In genomic region chr15:60390231-60390630, GRCh38 we compare ENCODE assay signal across 8 cellular contexts. TPM values are rescaled to one million over a fixed set of nuclear protein-coding genes. Genes with fewer than 3 reads are reported as not detected.
DNase-seq lines count a peak whose midpoint lies in the region; TF ChIP-seq lines count a peak whose summit lies in the region.

No MANE protein-coding gene starts in this region.

- DNase-seq in EL = peak; percentile 44
- no peak for DNase-seq in activated T-helper 1 cell treated with anti-CD3 and anti-CD28 coated beads, Interleukin-12 subunit alpha, Interleukin-12 subunit beta, Interleukin-2, Interleukin-4 antibody, amounts not matched to agents 30 ng/mL and 10 ng/mL and 1 ng/mL, durations not matched to agents 14 hours and 24 hours and 36 hours (ENCODE audit: low spot score)
- DNase-seq in fibroblast of pulmonary artery (ENCODE audit: low read depth) = no peak
- DNase-seq in anterior cingulate cortex (lab: John Stamatoyannopoulos, UW) = no peak
- DNase-seq in NCI-H187 treated with DMSO at 0.1 percent for 48 hours (lab: John Stamatoyannopoulos, UW) = no peak
- DNase-seq in OCI-LY7 (ENCODE audit: low spot score) = no peak
- DNase-seq in nucleus accumbens (lab: John Stamatoyannopoulos, UW) = no peak

- H3K4me1 ChIP-seq in skeletal muscle tissue (ENCODE audit: control insufficient read depth in 3 of 3, insufficient read depth in 3 of 3, low read length in 3 of 3) (peaks cover 57 to 80% (median 69%) of the 10 kb centered on the region in 3 donors), OCI-LY7 (ENCODE audit: insufficient read depth, low read length, poor library complexity, severe bottlenecking) (no peaks in the 10 kb centered on the region)

- no peaks in the 10 kb centered on the region for H3K9me3 Mint-ChIP-seq in activated T-helper 1 cell treated with anti-CD3 and anti-CD28 coated beads, Interleukin-12 subunit alpha, Interleukin-12 subunit beta, Interleukin-2, Interleukin-4 antibody, amounts not matched to agents 30 ng/mL and 10 ng/mL and 1 ng/mL, durations not matched to agents 14 hours and 24 hours and 36 hours

- intact Hi-C loops in activated T-helper 1 cell treated with anti-CD3 and anti-CD28 coated beads, Interleukin-12 subunit alpha, Interleukin-12 subunit beta, Interleukin-2, Interleukin-4 antibody, amounts not matched to agents 30 ng/mL and 10 ng/mL and 1 ng/mL, durations not matched to agents 14 hours and 24 hours and 36 hours (cut with micrococcal nuclease) = loop anchor here (10.0 kb wide), 3 partner anchors 265 to 595 kb away; no protein-coding TSS in a partner anchor
- intact Hi-C loops in OCI-LY7 (cut with micrococcal nuclease; ENCODE audit: unreplicated experiment) = no loop called here

- H3K4me2 ChIP-seq in OCI-LY7 (ENCODE audit: low read length) = no peak overlapping the region

- BruUV-seq in OCI-LY7 (replicated peaks; lab: Mats Ljungman, UMichigan) = no TSS peak

- CTCF ChIA-PET in OCI-LY7 (lab: Charles Lee; ENCODE audit: unreplicated experiment) = no interaction called here

- H3K4me3 Mint-ChIP-seq in activated T-helper 1 cell treated with anti-CD3 and anti-CD28 coated beads, Interleukin-12 subunit alpha, Interleukin-12 subunit beta, Interleukin-2, Interleukin-4 antibody, amounts not matched to agents 30 ng/mL and 10 ng/mL and 1 ng/mL, durations not matched to agents 14 hours and 24 hours and 36 hours = peak overlapping the region; percentile 34

- no peaks in the 10 kb centered on the region for H3K27me3 ChIP-seq in skeletal muscle tissue (ENCODE audit: control insufficient read depth in 3 of 3, insufficient read depth in 3 of 3, low read length in 3 of 3)

- TF ChIP-seq CTCF in fibroblast of pulmonary artery (IDR thresholded peaks at IDR 0.05; ENCODE audit: low read length, missing control alignments) (no peak), OCI-LY7 (conservative IDR thresholded peaks at IDR 0.05; ENCODE audit: low read length) (no peak)

- H3K27ac ChIP-seq in skeletal muscle tissue (ENCODE audit: low read depth, low read length) = peak overlapping the region; percentile 96
- H3K27ac ChIP-seq in OCI-LY7 (ENCODE audit: low read depth, low read length, poor library complexity, severe bottlenecking) = no peak overlapping the region

- H3K9me3 ChIP-seq in skeletal muscle tissue (ENCODE audit: control insufficient read depth in 3 of 3, low read length in 3 of 3) (no peaks in the 10 kb centered on the region), OCI-LY7 (ENCODE audit: low read length) (no peaks in the 10 kb centered on the region)

- peaks cover 0 to 1% (median 0%) of the 10 kb centered on the region in 3 donors for H3K36me3 ChIP-seq in skeletal muscle tissue (ENCODE audit: control insufficient read depth in 3 of 3, insufficient read depth in 3 of 3, low read length in 3 of 3)
- no peaks in the 10 kb centered on the region for H3K36me3 ChIP-seq in OCI-LY7 (ENCODE audit: insufficient read depth, low read length)

- H2AFZ ChIP-seq in OCI-LY7 (ENCODE audit: low read length) = no peak overlapping the region

- peak overlapping the region; percentile 34 for H3K4me3 ChIP-seq in fibroblast of pulmonary artery (replicated peaks; ENCODE audit: low read depth, low read length)
- H3K4me3 ChIP-seq in skeletal muscle tissue (ENCODE audit: low read length in 3 of 3) = peak overlapping the region in 1 of 3 donors; percentile 8
- no peak overlapping the region for H3K4me3 ChIP-seq in OCI-LY7 (ENCODE audit: low read depth, low read length, poor library complexity, severe bottlenecking)

- H4K20me1 ChIP-seq in OCI-LY7 (ENCODE audit: insufficient read depth, low read length) = no peaks in the 10 kb centered on the region

- no peaks in the 10 kb centered on the region for H3K79me2 ChIP-seq in OCI-LY7 (ENCODE audit: insufficient read depth, low read depth, low read length)

- no peaks in the 10 kb centered on the region for H3K9me2 ChIP-seq in OCI-LY7 (ENCODE audit: insufficient read depth, low read length)

- no peak overlapping the region for H3K9ac ChIP-seq in skeletal muscle tissue (ENCODE audit: low read depth in 1 of 3, low read length in 3 of 3)

- no peaks in the 10 kb centered on the region for H3K27me3 Mint-ChIP-seq in activated T-helper 1 cell treated with anti-CD3 and anti-CD28 coated beads, Interleukin-12 subunit alpha, Interleukin-12 subunit beta, Interleukin-2, Interleukin-4 antibody, amounts not matched to agents 30 ng/mL and 10 ng/mL and 1 ng/mL, durations not matched to agents 14 hours and 24 hours and 36 hours (ENCODE audit: insufficient read depth)

- H3K36me3 Mint-ChIP-seq in activated T-helper 1 cell treated with anti-CD3 and anti-CD28 coated beads, Interleukin-12 subunit alpha, Interleukin-12 subunit beta, Interleukin-2, Interleukin-4 antibody, amounts not matched to agents 30 ng/mL and 10 ng/mL and 1 ng/mL, durations not matched to agents 14 hours and 24 hours and 36 hours (ENCODE audit: low read depth) = peaks cover 40% of the 10 kb centered on the region

- peak overlapping the region; percentile 81 for H3K27ac Mint-ChIP-seq in activated T-helper 1 cell treated with anti-CD3 and anti-CD28 coated beads, Interleukin-12 subunit alpha, Interleukin-12 subunit beta, Interleukin-2, Interleukin-4 antibody, amounts not matched to agents 30 ng/mL and 10 ng/mL and 1 ng/mL, durations not matched to agents 14 hours and 24 hours and 36 hours

- POLR2A ChIA-PET in OCI-LY7 (lab: Charles Lee) = no interaction called here

- peaks cover 81% of the 10 kb centered on the region for H3K4me1 Mint-ChIP-seq in activated T-helper 1 cell treated with anti-CD3 and anti-CD28 coated beads, Interleukin-12 subunit alpha, Interleukin-12 subunit beta, Interleukin-2, Interleukin-4 antibody, amounts not matched to agents 30 ng/mL and 10 ng/mL and 1 ng/mL, durations not matched to agents 14 hours and 24 hours and 36 hours (ENCODE audit: low read depth)

RNA-seq across cellular contexts. Expression of gene ANXA2, which starts 7.6 kb away (rescaled TPM):
- total RNA-seq in activated T-helper 1 cell treated with anti-CD3 and anti-CD28 coated beads, Interleukin-12 subunit alpha, Interleukin-12 subunit beta, Interleukin-2, Interleukin-4 antibody, amounts not matched to agents 30 ng/mL and 10 ng/mL and 1 ng/mL, durations not matched to agents 14 hours and 24 hours and 36 hours = 243 and 247 TPM in 2 replicates
- 631 TPM for total RNA-seq in skeletal muscle tissue
- 26.5 and 40.1 TPM in 2 replicates for total RNA-seq in OCI-LY7 (2014; rRNA removed; shearing (Covaris generic))
- total RNA-seq in OCI-LY7 (2022) = 29.8 and 43.4 TPM in 2 replicates
